Comparison of ENCODE assay signal across 5 cellular contexts in the genomic region with DNA sequence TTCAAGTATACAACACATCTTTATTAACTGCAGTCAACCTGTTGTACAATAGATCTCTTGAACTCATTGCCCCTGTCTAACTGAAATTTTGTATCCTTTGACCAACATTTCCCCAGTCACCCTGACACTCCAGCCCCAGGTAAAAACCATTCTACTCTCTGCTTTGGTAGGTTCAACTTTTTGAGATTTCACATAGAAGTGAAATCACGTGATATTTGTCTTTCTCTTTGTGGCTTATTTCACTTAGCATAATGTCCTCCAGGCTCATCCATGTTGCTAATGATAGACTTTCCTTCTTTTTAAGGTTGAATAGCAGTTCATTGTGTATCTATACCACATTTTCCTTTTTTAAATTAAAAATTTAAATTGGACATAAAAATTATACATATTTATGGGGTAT.
"Had no signal": no experiment of that assay in that cellular context is flagged by ENCODE, and none has a peak within 500 bp of the region (broad histone marks: within the 10 kb centered on the region; RNA-seq: fewer than 3 reads in every experiment).

No MANE protein-coding gene starts in this region.

- H3K9ac ChIP-seq: KMS-11 had no signal

- H3K27ac ChIP-seq: HL-60, KMS-11 had no signal

- H3K4me2 ChIP-seq: KMS-11 had no signal

- DNase-seq: IMR-90, KG1 had no signal

- FAIRE-seq: HTR-8/SVneo had no signal
